In genomic region chr7:48337012-48337621, GRCh38 we compare ENCODE assay signal across 8 cellular contexts.
A peak's percentile ranks its signal among the peaks of the same experiment; 100 is the strongest.
DNase-seq lines count a peak whose midpoint lies in the region; ATAC-seq and TF ChIP-seq lines count a peak whose summit lies in the region.

No MANE protein-coding gene starts in this region.

- peak; percentile 46 for ATAC-seq in GM18498 (IDR thresholded peaks at IDR 0.05; ENCODE audit: unreplicated experiment)
- no peak for ATAC-seq in HG03521 (IDR thresholded peaks at IDR 0.05; ENCODE audit: unreplicated experiment)

- BruUV-seq in PC-9 (replicated peaks; lab: Mats Ljungman, UMichigan) = no TSS peak

- H3K4me1 ChIP-seq in PC-9 (replicated peaks; ENCODE audit: insufficient read depth) = no peaks in the 10 kb centered on the region
- H3K4me1 ChIP-seq in ascending aorta = no peaks in the 10 kb centered on the region

- H3K4me2 ChIP-seq in PC-9 = no peak overlapping the region

- H3K79me2 ChIP-seq in PC-9 (ENCODE audit: low read depth) = no peaks in the 10 kb centered on the region

- H3F3A ChIP-seq in PC-9 (ENCODE audit: insufficient read depth, low read depth) = no peaks in the 10 kb centered on the region

- CTCF ChIA-PET in AG04449 (lab: Yijun Ruan, JAX) = interaction anchor here (1.0 to 2.7 kb wide), 5 partner anchors 8 to 39 kb away, joined by 3 to 7 read pairs (median 3); no protein-coding TSS in a partner anchor
- CTCF ChIA-PET in PC-9 (lab: Charles Lee) = no interaction called here

- POLR2A ChIA-PET in AG04449 (lab: Yijun Ruan, JAX) = no interaction called here
- POLR2A ChIA-PET in PC-9 (lab: Charles Lee; ENCODE audit: unreplicated experiment) = interaction anchor here (0.6 kb wide), 1 partner anchor 1020 kb away, joined by 3 read pairs; no protein-coding TSS in a partner anchor

- H4K20me1 ChIP-seq in PC-9 (ENCODE audit: insufficient read depth) = no peaks in the 10 kb centered on the region

- peak; percentile 39 for TF ChIP-seq CTCF in AG04449 (IDR thresholded peaks at IDR 0.05; ENCODE audit: insufficient read depth, low read length, missing control alignments)
- peak; percentile 63 for TF ChIP-seq CTCF in PC-9 (conservative IDR thresholded peaks at IDR 0.05)
- no peak for TF ChIP-seq CTCF in ascending aorta (IDR thresholded peaks at IDR 0.05)

- DNase-seq in AG04449 (ENCODE audit: low read depth, low spot score) (no peak), PC-9 (peak in 1 of 2 experiments; percentile 18), head of caudate nucleus (peak in 23 of 42 donors; percentile 5 to 68 (median 39)), ascending aorta (ENCODE audit: low spot score in 2 of 2) (no peak), glomerular visceral epithelial cell (ENCODE audit: extremely low spot score) (no peak), KG1 (lab: John Stamatoyannopoulos, UW) (no peak)

- intact Hi-C loops in PC-9 (cut with micrococcal nuclease; ENCODE audit: unreplicated experiment) = loop anchor here (10.0 kb wide), 1 partner anchor 538 kb away; no protein-coding TSS in a partner anchor
- intact Hi-C loops in head of caudate nucleus (cut with DNase I) = no loop called here
- intact Hi-C loops in ascending aorta (cut with DNase I) = no loop called here

- H3K4me3 ChIP-seq in AG04449 (ENCODE audit: low read depth, low read length) (no peak overlapping the region), PC-9 (no peak overlapping the region), ascending aorta (no peak overlapping the region)

- H3K9me2 ChIP-seq in PC-9 (ENCODE audit: insufficient read depth) = no peaks in the 10 kb centered on the region

- H3K9me3 ChIP-seq in PC-9 (ENCODE audit: insufficient read depth, low read depth) (no peaks in the 10 kb centered on the region), ascending aorta (no peaks in the 10 kb centered on the region)

- H3K27ac ChIP-seq in PC-9 (no peak overlapping the region), ascending aorta (no peak overlapping the region)

- H3K36me3 ChIP-seq in PC-9 (ENCODE audit: low read depth) (no peaks in the 10 kb centered on the region), ascending aorta (no peaks in the 10 kb centered on the region)

- H3K27me3 ChIP-seq in PC-9 (ENCODE audit: insufficient read depth, low read depth) (peaks cover 32% of the 10 kb centered on the region), ascending aorta (no peaks in the 10 kb centered on the region)

- no peak overlapping the region for H2AFZ ChIP-seq in PC-9

Comparison
In these comparisons a context has a peak if more than half of its experiments do, and no peak if none do; other contexts are left out.
1. DNase-seq: peak in head of caudate nucleus (23 of 42); none in AG04449 (single experiment), ascending aorta (0 of 2), glomerular visceral epithelial cell (single experiment) and KG1 (single experiment).
2. CTCF ChIP-seq: peak in AG04449 (single experiment) and PC-9 (single experiment); none in ascending aorta (0 of 3).